8 cellular contexts compared by ENCODE assay signal in genomic region chr19:506404-507285, GRCh38. TPM values are rescaled to one million over a fixed set of nuclear protein-coding genes. Genes with fewer than 3 reads are reported as not detected.
DNase-seq lines count a peak whose midpoint lies in the region; ATAC-seq and TF ChIP-seq lines count a peak whose summit lies in the region.

No MANE protein-coding gene starts in this region.

- H3K27me3 Mint-ChIP-seq in activated naive CD8-positive, alpha-beta T cell treated with anti-CD3 and anti-CD28 coated beads, Interleukin-2, amount 10 ng/mL, durations not matched to agents 7 days and 5 days: no peaks in the 10 kb centered on the region

- TF ChIP-seq CTCF in GM12873 (IDR thresholded peaks at IDR 0.05; ENCODE audit: insufficient read depth, low read depth, low read length, missing control alignments): peak; percentile 98
- peak; percentile 94 to 99 (median 98) for TF ChIP-seq CTCF in ovary (IDR thresholded peaks at IDR 0.05)
- TF ChIP-seq CTCF in thyroid gland (IDR thresholded peaks at IDR 0.05): peak; percentile 90 to 98 (median 98)

- H3K9me3 ChIP-seq in ovary: no peaks in the 10 kb centered on the region
- H3K9me3 ChIP-seq in thyroid gland: no peaks in the 10 kb centered on the region

- ATAC-seq in HG02678 (IDR thresholded peaks at IDR 0.05; ENCODE audit: unreplicated experiment) (peak; percentile 71), Right ventricle myocardium inferior (peak; percentile 94)
- ATAC-seq in activated naive CD8-positive, alpha-beta T cell treated with anti-CD3 and anti-CD28 coated beads, Interleukin-2, amount 10 ng/mL, durations not matched to agents 7 days and 5 days (ENCODE audit: low read depth): peak; percentile 66

- peaks cover 6% of the 10 kb centered on the region for H3K4me1 ChIP-seq in ovary (ENCODE audit: insufficient read depth)
- H3K4me1 ChIP-seq in thyroid gland: peaks cover 14 to 16% of the 10 kb centered on the region in 2 donors

- TF ChIP-seq POLR2A in ovary (IDR thresholded peaks at IDR 0.05) (peak; percentile 41), thyroid gland (IDR thresholded peaks at IDR 0.05) (no peak)

- 6 to 8% (median 6%) methylated on average over 47 to 48 of the region's 48 CpGs for WGBS in ovary, 3 donors
- WGBS in thyroid gland, 2 donors: 2 to 5% methylated on average over 24 to 45 of the region's 48 CpGs

- H3K4me1 Mint-ChIP-seq in activated naive CD8-positive, alpha-beta T cell treated with anti-CD3 and anti-CD28 coated beads, Interleukin-2, amount 10 ng/mL, durations not matched to agents 7 days and 5 days: peaks cover 28% of the 10 kb centered on the region

- H3K4me3 Mint-ChIP-seq in activated naive CD8-positive, alpha-beta T cell treated with anti-CD3 and anti-CD28 coated beads, Interleukin-2, amount 10 ng/mL, durations not matched to agents 7 days and 5 days: peak overlapping the region; percentile 96

- intact Hi-C loops in Right ventricle myocardium inferior (cut with DNase I): loop anchor here (1.0 to 2.0 kb wide), 3 partner anchors 17 to 66 kb away; partner anchors contain the start of gene BSG
- intact Hi-C loops in ovary (cut with DNase I): no loop called here
- intact Hi-C loops in thyroid gland (cut with DNase I): no loop called here

- DNase-seq in NCI-H1105 (lab: John Stamatoyannopoulos, UW) (peak; percentile 100), SKM-1 treated with dmso at 0.1 percent for 144 hours (lab: John Stamatoyannopoulos, UW; ENCODE audit: unreplicated experiment) (peak; percentile 98), Right ventricle myocardium inferior (ENCODE audit: missing footprints) (peak; percentile 99), ovary (peak in 4 of 5 donors; percentile 96 to 99 (median 99)), thyroid gland (peak; percentile 100)
- peak; percentile 91 for DNase-seq in activated naive CD8-positive, alpha-beta T cell treated with anti-CD3 and anti-CD28 coated beads, Interleukin-2, amount 10 ng/mL, durations not matched to agents 7 days and 5 days

- H3K27ac ChIP-seq in ovary (peak overlapping the region; percentile 70 to 94), thyroid gland (peak overlapping the region; percentile 77 to 87 (median 86))

- peak overlapping the region; percentile 99 for H3K27ac Mint-ChIP-seq in activated naive CD8-positive, alpha-beta T cell treated with anti-CD3 and anti-CD28 coated beads, Interleukin-2, amount 10 ng/mL, durations not matched to agents 7 days and 5 days

- POLR2A ChIA-PET in activated naive CD8-positive, alpha-beta T cell treated with anti-CD3 and anti-CD28 coated beads, Interleukin-2, amount 10 ng/mL, durations not matched to agents 7 days and 5 days (lab: Charles Lee): interaction anchor here (0.7 to 2.2 kb wide), 13 partner anchors 11 to 769 kb away, joined by 3 to 32 read pairs (median 4); partner anchors contain the start of genes BSG, CDC34, FAM174C and PTBP1

- peak overlapping the region; percentile 94 for H3K4me3 ChIP-seq in ovary
- peak overlapping the region in 1 of 3 donors; percentile 69 for H3K4me3 ChIP-seq in thyroid gland (replicated peaks in 1 of 3)

- no peaks in the 10 kb centered on the region for H3K9me3 Mint-ChIP-seq in activated naive CD8-positive, alpha-beta T cell treated with anti-CD3 and anti-CD28 coated beads, Interleukin-2, amount 10 ng/mL, durations not matched to agents 7 days and 5 days

- H3K27me3 ChIP-seq in ovary (no peaks in the 10 kb centered on the region), thyroid gland (no peaks in the 10 kb centered on the region)

- peaks cover 3% of the 10 kb centered on the region for H3K36me3 Mint-ChIP-seq in activated naive CD8-positive, alpha-beta T cell treated with anti-CD3 and anti-CD28 coated beads, Interleukin-2, amount 10 ng/mL, durations not matched to agents 7 days and 5 days

- no peak for TF ChIP-seq EP300 in ovary (IDR thresholded peaks at IDR 0.05)

- H3K36me3 ChIP-seq in ovary (no peaks in the 10 kb centered on the region), thyroid gland (no peaks in the 10 kb centered on the region)

RNA-seq across cellular contexts. Expression of gene TPGS1, which starts 0.7 kb away (rescaled TPM):
- total RNA-seq in activated naive CD8-positive, alpha-beta T cell treated with anti-CD3 and anti-CD28 coated beads, Interleukin-2, amount 10 ng/mL, durations not matched to agents 7 days and 5 days: 10 to 100 TPM; 27.0 to 27.2 TPM
- total RNA-seq in Right ventricle myocardium inferior: 10.3 TPM
- 10 to 100 TPM; 18.6 to 93.3 (median 27.4) TPM for total RNA-seq in ovary
- polyA plus RNA-seq in ovary: 10 to 100 TPM in 1 of 2 donors, under 1 TPM in 1; 0.12 to 24.7 TPM
- total RNA-seq in thyroid gland: 100 to 1,000 TPM in 2 of 4 donors, 10 to 100 TPM in 2; 50.8 to 147 (median 99.6) TPM

RNA-seq across cellular contexts. Expression of gene MADCAM1, which starts 10.4 kb away (rescaled TPM):
- 1 to 10 TPM in 1 of 2 experiments, under 1 TPM in 1; 0.44 to 1.0 TPM for total RNA-seq in activated naive CD8-positive, alpha-beta T cell treated with anti-CD3 and anti-CD28 coated beads, Interleukin-2, amount 10 ng/mL, durations not matched to agents 7 days and 5 days
- 0.19 TPM for total RNA-seq in Right ventricle myocardium inferior
- under 1 TPM in 6 of 7 donors, not detected in 1; 0.11 to 0.90 (median 0.41) TPM for total RNA-seq in ovary
- polyA plus RNA-seq in ovary: under 1 TPM in 1 of 2 donors, not detected in 1; 0.42 TPM
- 1 to 10 TPM in 1 of 4 donors, under 1 TPM in 1, not detected in 2; 0.56 to 3.1 TPM for total RNA-seq in thyroid gland

RNA-seq across cellular contexts. Expression of gene CDC34, which starts 24.9 kb away (rescaled TPM):
- 10 to 100 TPM; 49.2 to 51.5 TPM for total RNA-seq in activated naive CD8-positive, alpha-beta T cell treated with anti-CD3 and anti-CD28 coated beads, Interleukin-2, amount 10 ng/mL, durations not matched to agents 7 days and 5 days
- total RNA-seq in Right ventricle myocardium inferior (109 TPM), ovary (10 to 100 TPM; 45.6 to 78.9 (median 56.1) TPM), thyroid gland (10 to 100 TPM; 44.8 to 64.7 (median 48.2) TPM)
- 10 to 100 TPM; 13.2 to 59.7 TPM for polyA plus RNA-seq in ovary

RNA-seq across cellular contexts. Expression of gene GZMM, which starts 37.2 kb away (rescaled TPM):
- total RNA-seq in activated naive CD8-positive, alpha-beta T cell treated with anti-CD3 and anti-CD28 coated beads, Interleukin-2, amount 10 ng/mL, durations not matched to agents 7 days and 5 days: 10 to 100 TPM; 81.5 to 84.5 TPM
- total RNA-seq in Right ventricle myocardium inferior (not detected), ovary (1 to 10 TPM in 1 of 7 donors, under 1 TPM in 5, not detected in 1; 0.31 to 1.7 (median 0.56) TPM), thyroid gland (1 to 10 TPM in 1 of 4 donors, under 1 TPM in 1, not detected in 2; 0.78 to 1.9 TPM)
- under 1 TPM in 1 of 2 donors, not detected in 1; 0.48 TPM for polyA plus RNA-seq in ovary

RNA-seq across cellular contexts. Expression of gene SHC2, which starts 45.8 kb away (rescaled TPM):
- under 1 TPM; 0.40 to 0.53 TPM for total RNA-seq in activated naive CD8-positive, alpha-beta T cell treated with anti-CD3 and anti-CD28 coated beads, Interleukin-2, amount 10 ng/mL, durations not matched to agents 7 days and 5 days
- 10.7 TPM for total RNA-seq in Right ventricle myocardium inferior
- total RNA-seq in ovary: 10 to 100 TPM in 6 of 7 donors, 1 to 10 TPM in 1; 3.6 to 40.7 (median 23.0) TPM
- 10 to 100 TPM in 1 of 2 donors, under 1 TPM in 1; 0.62 to 15.4 TPM for polyA plus RNA-seq in ovary
- total RNA-seq in thyroid gland: 10 to 100 TPM; 31.5 to 72.8 (median 48.8) TPM
